ENCODE assay signal across 8 cellular contexts in genomic region chr1:154937988-154938386, GRCh38. TPM values are rescaled to one million over a fixed set of nuclear protein-coding genes. Genes with fewer than 3 reads are reported as not detected.
A peak's percentile ranks its signal among the peaks of the same experiment; 100 is the strongest.
DNase-seq lines count a peak whose midpoint lies in the region; ATAC-seq and TF ChIP-seq lines count a peak whose summit lies in the region.

No MANE protein-coding gene starts in this region.

- H3K36me3 ChIP-seq in DOHH2 (ENCODE audit: control insufficient read depth, low read length) (peaks cover 12% of the 10 kb centered on the region), SJCRH30 (no peaks in the 10 kb centered on the region), esophagus squamous epithelium (no peaks in the 10 kb centered on the region), psoas muscle (ENCODE audit: insufficient read depth in 1 of 2, low read depth in 1 of 2) (peaks cover 0 to 6% of the 10 kb centered on the region in 2 donors)

- H3K27me3 ChIP-seq in DOHH2 (ENCODE audit: control insufficient read depth, low read length) = no peaks in the 10 kb centered on the region
- H3K27me3 ChIP-seq in SJCRH30 = no peaks in the 10 kb centered on the region
- H3K27me3 ChIP-seq in esophagus squamous epithelium = no peaks in the 10 kb centered on the region
- no peaks in the 10 kb centered on the region for H3K27me3 ChIP-seq in psoas muscle (ENCODE audit: insufficient read depth in 3 of 3, low read length in 2 of 3)

- H3K4me1 ChIP-seq in DOHH2 (ENCODE audit: control insufficient read depth, low read length) = peaks cover 71% of the 10 kb centered on the region
- H3K4me1 ChIP-seq in SJCRH30 = peaks cover 3% of the 10 kb centered on the region; the same call in 1 of the 2 replicates
- H3K4me1 ChIP-seq in esophagus squamous epithelium = peaks cover 56 to 77% (median 58%) of the 10 kb centered on the region in 3 donors
- H3K4me1 ChIP-seq in psoas muscle = peaks cover 4% of the 10 kb centered on the region

- ATAC-seq in psoas muscle (no peak), GM19324 (IDR thresholded peaks at IDR 0.05; ENCODE audit: low FRiP score, unreplicated experiment) (no peak), HG03095 (IDR thresholded peaks at IDR 0.05; ENCODE audit: unreplicated experiment) (no peak)

- DNase-seq in SJCRH30 = no peak
- DNase-seq in esophagus squamous epithelium (lab: John Stamatoyannopoulos, UW) = no peak
- no peak for DNase-seq in psoas muscle
- no peak for DNase-seq in NCI-H2107 treated with DMSO at 0.1 percent for 48 hours (lab: John Stamatoyannopoulos, UW; ENCODE audit: unreplicated experiment)
- DNase-seq in HuH-7.5 (ENCODE audit: low spot score) = no peak

- no peaks in the 10 kb centered on the region for H3K9me2 ChIP-seq in DOHH2 (replicated peaks; ENCODE audit: control insufficient read depth, low read length)

- H3K9me3 ChIP-seq in DOHH2 (ENCODE audit: control insufficient read depth, insufficient read depth, low read length) (no peaks in the 10 kb centered on the region), SJCRH30 (replicated peaks) (no peaks in the 10 kb centered on the region), esophagus squamous epithelium (no peaks in the 10 kb centered on the region), psoas muscle (no peaks in the 10 kb centered on the region)

- H3K4me2 ChIP-seq in DOHH2 (ENCODE audit: low read length) = peak overlapping the region; percentile 86

- TF ChIP-seq POLR2A in esophagus squamous epithelium (IDR thresholded peaks at IDR 0.05) = no peak

- WGBS in esophagus squamous epithelium, 2 donors = 35 to 54% methylated on average over 3 to 6 of the region's 8 CpGs
- WGBS in psoas muscle, 3 donors = 85 to 94% (median 87%) methylated on average over 8 of the region's 8 CpGs

- H3F3A ChIP-seq in DOHH2 (ENCODE audit: control insufficient read depth, insufficient read depth) = peaks cover 25% of the 10 kb centered on the region

- TF ChIP-seq CTCF in DOHH2 (IDR thresholded peaks at IDR 0.05; ENCODE audit: low read depth, low read length, poor library complexity, severe bottlenecking) (no peak), esophagus squamous epithelium (IDR thresholded peaks at IDR 0.05) (no peak), psoas muscle (IDR thresholded peaks at IDR 0.05) (no peak)

- H3K27ac ChIP-seq in DOHH2 (ENCODE audit: low read depth, low read length) (peak overlapping the region; percentile 97), SJCRH30 (no peak overlapping the region; the same call in 1 of the 2 replicates), esophagus squamous epithelium (peak overlapping the region; percentile 97 to 99 (median 98)), psoas muscle (peak overlapping the region; percentile 95)

- peaks cover 74% of the 10 kb centered on the region for H3K79me2 ChIP-seq in DOHH2 (ENCODE audit: control insufficient read depth, low read length)

- H4K20me1 ChIP-seq in DOHH2 (ENCODE audit: control insufficient read depth, insufficient read depth, low read depth, low read length) = no peaks in the 10 kb centered on the region

- H3K4me3 ChIP-seq in DOHH2 (ENCODE audit: low read length) (peak overlapping the region; percentile 89), SJCRH30 (peak overlapping the region; percentile 64), esophagus squamous epithelium (peak overlapping the region in 3 of 4 donors; percentile 65 to 75 (median 71)), psoas muscle (peak overlapping the region; percentile 76)

- intact Hi-C loops in esophagus squamous epithelium (cut with DNase I) = no loop called here
- intact Hi-C loops in psoas muscle (cut with DNase I) = loop anchor here in 1 of 2 donors (10.0 kb wide), 1 partner anchor 373 kb away; the partner anchor contains the start of gene CHRNB2

RNA-seq across cellular contexts. Expression of gene PMVK, which starts 1.5 kb away (rescaled TPM):
- total RNA-seq in SJCRH30 (2014; rRNA removed; shearing (Covaris generic)) = 4.6 and 4.9 TPM in 2 replicates
- 10 to 100 TPM; 29.0 to 38.2 (median 33.5) TPM for total RNA-seq in esophagus squamous epithelium
- total RNA-seq in psoas muscle = 10 to 100 TPM; 17.0 to 30.5 (median 22.3) TPM
- polyA plus RNA-seq in psoas muscle = 10 to 100 TPM; 23.3 to 35.6 (median 30.5) TPM

RNA-seq across cellular contexts. Expression of gene PBXIP1, which starts 17.9 kb away (rescaled TPM):
- 40.2 TPM in 2 replicates for total RNA-seq in SJCRH30 (2014; rRNA removed; shearing (Covaris generic))
- total RNA-seq in esophagus squamous epithelium (10 to 100 TPM; 11.1 to 51.1 (median 29.3) TPM), psoas muscle (100 to 1,000 TPM in 2 of 4 donors, 10 to 100 TPM in 2; 76.5 to 149 (median 104) TPM)
- 10 to 100 TPM; 13.6 to 79.6 (median 54.8) TPM for polyA plus RNA-seq in psoas muscle

RNA-seq across cellular contexts. Expression of gene PYGO2, which starts 23.6 kb away (rescaled TPM):
- 29.4 and 29.8 TPM in 2 replicates for total RNA-seq in SJCRH30 (2014; rRNA removed; shearing (Covaris generic))
- total RNA-seq in esophagus squamous epithelium (10 to 100 TPM; 14.4 to 18.8 (median 17.5) TPM), psoas muscle (10 to 100 TPM; 14.5 to 23.0 (median 17.4) TPM)
- 10 to 100 TPM; 13.1 to 24.0 (median 14.5) TPM for polyA plus RNA-seq in psoas muscle

RNA-seq across cellular contexts. Expression of gene SHC1, which starts 32.6 kb away (rescaled TPM):
- 102 and 110 TPM in 2 replicates for total RNA-seq in SJCRH30 (2014; rRNA removed; shearing (Covaris generic))
- total RNA-seq in esophagus squamous epithelium (10 to 100 TPM; 37.6 to 80.9 (median 65.8) TPM), psoas muscle (10 to 100 TPM; 52.3 to 87.2 (median 82.8) TPM)
- 10 to 100 TPM; 33.2 to 67.3 (median 43.8) TPM for polyA plus RNA-seq in psoas muscle

RNA-seq across cellular contexts. Expression of gene CKS1B, which starts 36.5 kb away (rescaled TPM):
- total RNA-seq in SJCRH30 (2014; rRNA removed; shearing (Covaris generic)) = 299 and 303 TPM in 2 replicates
- 10 to 100 TPM; 34.9 to 72.8 (median 55.3) TPM for total RNA-seq in esophagus squamous epithelium
- total RNA-seq in psoas muscle = 10 to 100 TPM in 1 of 4 donors, 1 to 10 TPM in 3; 5.5 to 13.8 (median 6.9) TPM
- polyA plus RNA-seq in psoas muscle = 10 to 100 TPM; 12.1 to 48.1 (median 30.1) TPM
